ENCODE assay signal across 8 cellular contexts in genomic region chr3:114527036-114527644, GRCh38.
A peak's percentile ranks its signal among the peaks of the same experiment; 100 is the strongest.
DNase-seq lines count a peak whose midpoint lies in the region; ATAC-seq and TF ChIP-seq lines count a peak whose summit lies in the region.

No MANE protein-coding gene starts in this region.

- no peaks in the 10 kb centered on the region for H4K20me1 ChIP-seq in hepatocyte (ENCODE audit: insufficient read depth, poor library complexity, severe bottlenecking)

- ATAC-seq in GM18502 (IDR thresholded peaks at IDR 0.05; ENCODE audit: poor library complexity, unreplicated experiment) (peak; percentile 57), GM18519 (IDR thresholded peaks at IDR 0.05; ENCODE audit: low FRiP score, unreplicated experiment) (no peak)

- H3K36me3 ChIP-seq in hepatocyte (replicated peaks; ENCODE audit: insufficient read depth, low read depth) = no peaks in the 10 kb centered on the region
- no peaks in the 10 kb centered on the region for H3K36me3 ChIP-seq in MG63

- no peaks in the 10 kb centered on the region for H3K79me2 ChIP-seq in hepatocyte

- peak; percentile 64 for TF ChIP-seq CTCF in AG09309 (IDR thresholded peaks at IDR 0.05; ENCODE audit: control insufficient read depth, insufficient read depth, low read depth, low read length, missing control alignments)
- peak; percentile 44 for TF ChIP-seq CTCF in hepatocyte (IDR thresholded peaks at IDR 0.05; ENCODE audit: poor library complexity)

- H3K9me2 ChIP-seq in hepatocyte (replicated peaks; ENCODE audit: insufficient read depth) = no peaks in the 10 kb centered on the region

- no peaks in the 10 kb centered on the region for H3K27me3 ChIP-seq in hepatocyte
- no peaks in the 10 kb centered on the region for H3K27me3 ChIP-seq in MG63

- H3K4me3 ChIP-seq in AG09309 (ENCODE audit: control insufficient read depth, low read depth, low read length) = no peak overlapping the region
- no peak overlapping the region for H3K4me3 ChIP-seq in hepatocyte
- no peak overlapping the region for H3K4me3 ChIP-seq in MG63

- 75% methylated on average over 1 of the region's 1 CpG for WGBS in hepatocyte (ENCODE audit: low lambda C conversion rate, missing lambda C conversion rate)

- no peaks in the 10 kb centered on the region for H3K9me3 ChIP-seq in hepatocyte (ENCODE audit: low read depth)
- H3K9me3 ChIP-seq in MG63 = no peaks in the 10 kb centered on the region

- H2AFZ ChIP-seq in hepatocyte = no peak overlapping the region

- no peaks in the 10 kb centered on the region for H3K4me1 ChIP-seq in hepatocyte (ENCODE audit: insufficient read depth)

- DNase-seq in AG09309 (ENCODE audit: low read depth) (no peak), SW480 (ENCODE audit: low spot score) (peak; percentile 18), hepatocyte (ENCODE audit: low spot score) (no peak), GF-D8 (lab: John Stamatoyannopoulos, UW) (no peak), NCI-H2029 treated with DMSO at 0.1 percent for 48 hours (lab: John Stamatoyannopoulos, UW) (no peak), MG63 (no peak)

- no peak overlapping the region for H3K4me2 ChIP-seq in hepatocyte

- no peak overlapping the region for H3K27ac ChIP-seq in hepatocyte
